In the genomic region with DNA sequence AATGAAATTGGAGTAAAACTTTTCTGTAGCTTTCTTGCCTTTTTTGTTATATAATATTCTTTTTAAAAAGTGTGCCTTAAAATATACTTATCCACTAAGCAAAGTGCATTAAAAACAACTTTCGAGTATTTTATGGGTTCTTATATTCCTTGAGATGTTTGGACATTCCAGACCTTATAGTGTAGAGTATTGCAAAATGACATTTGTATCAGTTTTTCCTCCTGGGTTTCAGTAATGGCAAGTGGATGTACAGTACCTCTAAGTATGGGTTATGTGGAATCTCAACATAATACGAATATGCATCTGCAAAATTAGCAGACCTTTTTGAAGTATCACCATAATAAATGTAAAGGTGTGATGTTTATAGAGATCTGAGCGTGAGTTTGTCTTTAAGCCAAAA, we compare ENCODE assay signal across 8 cellular contexts. TPM values are rescaled to one million over a fixed set of nuclear protein-coding genes. Genes with fewer than 3 reads are reported as not detected.
DNase-seq lines count a peak whose midpoint lies in the region; ATAC-seq and TF ChIP-seq lines count a peak whose summit lies in the region.

No MANE protein-coding gene starts in this region.

- H3K4me3 Mint-ChIP-seq in CD8-positive, alpha-beta memory T cell: peak overlapping the region; percentile 81 to 98 (median 97)

- H2AFZ ChIP-seq in neuron (ENCODE audit: low read depth, low read length): no peak overlapping the region

- TF ChIP-seq CTCF in NB4 (IDR thresholded peaks at IDR 0.05; ENCODE audit: low read depth, low read length): no peak
- TF ChIP-seq CTCF in body of pancreas (IDR thresholded peaks at IDR 0.05): no peak

- POLR2A ChIA-PET in CD8-positive, alpha-beta memory T cell (lab: Charles Lee): no interaction called here

- no peaks in the 10 kb centered on the region for H3K36me3 ChIP-seq in CD8-positive, alpha-beta memory T cell (ENCODE audit: insufficient read depth, low read length)
- no peaks in the 10 kb centered on the region for H3K36me3 ChIP-seq in effector memory CD4-positive, alpha-beta T cell (ENCODE audit: control insufficient read depth, insufficient read depth, low read length)
- H3K36me3 ChIP-seq in neuron (ENCODE audit: insufficient read depth, low read length): no peaks in the 10 kb centered on the region
- no peaks in the 10 kb centered on the region for H3K36me3 ChIP-seq in body of pancreas (replicated peaks in 1 of 2; ENCODE audit: insufficient read depth in 1 of 2, low read depth in 2 of 2)

- peaks cover 68 to 77% (median 77%) of the 10 kb centered on the region in 3 donors for H3K4me1 Mint-ChIP-seq in CD8-positive, alpha-beta memory T cell

- peaks cover 0 to 38% (median 8%) of the 10 kb centered on the region in 3 donors for H3K36me3 Mint-ChIP-seq in CD8-positive, alpha-beta memory T cell

- peak overlapping the region; percentile 89 for H3K4me3 ChIP-seq in CD8-positive, alpha-beta memory T cell (ENCODE audit: low read length)
- H3K4me3 ChIP-seq in NB4 (ENCODE audit: low read depth, low read length) (peak overlapping the region; percentile 94), neuron (ENCODE audit: low read length) (peak overlapping the region; percentile 98), body of pancreas (peak overlapping the region in 1 of 2 donors; percentile 75)
- H3K4me3 ChIP-seq in effector memory CD4-positive, alpha-beta T cell (ENCODE audit: insufficient read depth, low read depth, low read length, poor library complexity, severe bottlenecking): peak overlapping the region; percentile 97

- H3K27ac ChIP-seq in CD8-positive, alpha-beta memory T cell (ENCODE audit: low read depth, low read length): peak overlapping the region; percentile 93
- H3K27ac ChIP-seq in effector memory CD4-positive, alpha-beta T cell (ENCODE audit: insufficient read depth, low read length, poor library complexity, severe bottlenecking): peak overlapping the region; percentile 98
- H3K27ac ChIP-seq in body of pancreas: peak overlapping the region in 1 of 4 donors; percentile 99

- CTCF ChIA-PET in CD8-positive, alpha-beta memory T cell (lab: Charles Lee): interaction anchor here (2.1 to 5.8 kb wide), 4 partner anchors 56 to 181 kb away, joined by 6 to 45 read pairs (median 19); a partner anchor contains a TSS

- TF ChIP-seq POLR2A in NB4 (IDR thresholded peaks at IDR 0.05; ENCODE audit: extremely low read depth, insufficient read length) (no peak), body of pancreas (IDR thresholded peaks at IDR 0.05) (no peak)

- peaks cover 0 to 1% (median 0%) of the 10 kb centered on the region in 5 donors for H3K9me3 Mint-ChIP-seq in CD8-positive, alpha-beta memory T cell

- H3K9me3 ChIP-seq in CD8-positive, alpha-beta memory T cell (ENCODE audit: low read length): no peaks in the 10 kb centered on the region
- no peaks in the 10 kb centered on the region for H3K9me3 ChIP-seq in effector memory CD4-positive, alpha-beta T cell (ENCODE audit: control insufficient read depth, low read length)
- peaks cover 3% of the 10 kb centered on the region for H3K9me3 ChIP-seq in neuron (ENCODE audit: low read length)
- no peaks in the 10 kb centered on the region for H3K9me3 ChIP-seq in body of pancreas

- no peaks in the 10 kb centered on the region for H3K27me3 ChIP-seq in CD8-positive, alpha-beta memory T cell (ENCODE audit: insufficient read depth, low read length, poor library complexity, severe bottlenecking)
- H3K27me3 ChIP-seq in effector memory CD4-positive, alpha-beta T cell (replicated peaks; ENCODE audit: control insufficient read depth, insufficient read depth, low read length, poor library complexity, severe bottlenecking): no peaks in the 10 kb centered on the region
- H3K27me3 ChIP-seq in neuron (ENCODE audit: insufficient read depth, low read length): no peaks in the 10 kb centered on the region
- no peaks in the 10 kb centered on the region for H3K27me3 ChIP-seq in body of pancreas

- H3K4me1 ChIP-seq in CD8-positive, alpha-beta memory T cell (ENCODE audit: insufficient read depth, low read length): peaks cover 50% of the 10 kb centered on the region
- peaks cover 37% of the 10 kb centered on the region for H3K4me1 ChIP-seq in effector memory CD4-positive, alpha-beta T cell (ENCODE audit: control insufficient read depth, insufficient read depth, low read length, poor library complexity, severe bottlenecking)
- H3K4me1 ChIP-seq in neuron (ENCODE audit: insufficient read depth, low read length) (peaks cover 13% of the 10 kb centered on the region), body of pancreas (peaks cover 52% of the 10 kb centered on the region)

- peak overlapping the region; percentile 1 to 95 (median 92) for H3K27ac Mint-ChIP-seq in CD8-positive, alpha-beta memory T cell

- H3K27me3 Mint-ChIP-seq in CD8-positive, alpha-beta memory T cell: peaks cover 0 to 6% of the 10 kb centered on the region in 2 donors

- no peak for DNase-seq in CD8-positive, alpha-beta memory T cell
- no peak for DNase-seq in NB4 (ENCODE audit: low read depth)
- no peak for DNase-seq in effector memory CD4-positive, alpha-beta T cell
- DNase-seq in body of pancreas: no peak
- DNase-seq in SIG-M5 (lab: John Stamatoyannopoulos, UW): no peak

- ATAC-seq in GM19328 (IDR thresholded peaks at IDR 0.05; ENCODE audit: unreplicated experiment): no peak
- ATAC-seq in body of pancreas: no peak
- ATAC-seq in HG02642 (IDR thresholded peaks at IDR 0.05; ENCODE audit: poor library complexity, unreplicated experiment): no peak

- 3 to 4% methylated on average over 3 of the region's 3 CpGs for WGBS in body of pancreas, 2 donors

- intact Hi-C loops in body of pancreas (cut with DNase I): loop anchor here (10.0 kb wide), 1 partner anchor 102 kb away; no protein-coding TSS in a partner anchor

RNA-seq across cellular contexts. Expression of a gene that starts 2.7 kb away (rescaled TPM):
- 10 to 100 TPM; 43.2 to 43.9 TPM for total RNA-seq in CD8-positive, alpha-beta memory T cell
- polyA plus RNA-seq in CD8-positive, alpha-beta memory T cell: 45.8 TPM
- total RNA-seq in body of pancreas: 10 to 100 TPM; 73.2 to 97.6 TPM
